Comparison of ENCODE assay signal across 16 cellular contexts in the genomic region with DNA sequence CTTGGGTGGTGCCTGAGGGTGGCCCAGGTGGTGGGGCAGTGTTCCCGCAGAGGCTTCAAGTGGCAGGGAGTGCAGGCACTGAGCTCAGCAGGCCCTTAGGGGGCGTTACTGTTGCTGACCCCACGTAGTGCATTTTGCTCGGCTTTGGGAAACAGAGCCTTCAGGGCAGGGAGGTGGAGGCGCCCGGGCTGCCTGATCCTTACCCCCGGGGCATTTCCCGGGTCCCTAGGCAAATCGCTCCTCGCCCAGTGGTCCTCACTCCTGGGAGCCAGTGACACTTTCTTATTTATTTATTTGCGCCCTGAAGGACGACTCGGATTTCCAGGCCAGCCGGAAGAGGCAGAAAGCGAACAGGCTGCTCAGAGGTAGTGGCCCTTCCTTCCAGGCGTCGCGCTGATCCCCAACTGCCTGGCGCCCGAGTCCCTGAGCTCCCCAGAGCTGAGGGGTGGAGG. TPM values are rescaled to one million over a fixed set of nuclear protein-coding genes. Genes with fewer than 3 reads are reported as not detected.
DNase-seq lines count a peak whose midpoint lies in the region; ATAC-seq and TF ChIP-seq lines count a peak whose summit lies in the region.
"Had no signal": no experiment of that assay in that cellular context is flagged by ENCODE, and none has a peak within 500 bp of the region (broad histone marks: within the 10 kb centered on the region; RNA-seq: fewer than 3 reads in every experiment).

No MANE protein-coding gene starts in this region.

- H2AK9ac ChIP-seq in IMR-90 (replicated peaks; ENCODE audit: low read depth, low read length, poor library complexity) = no peak overlapping the region

- peaks cover 32% of the 10 kb centered on the region for H3K4me1 Mint-ChIP-seq in activated CD4-positive, alpha-beta T cell treated with anti-CD3 and anti-CD28 coated beads for 36 hours
- H3K4me1 Mint-ChIP-seq in brain = peaks cover 39% of the 10 kb centered on the region

- 0% methylated on average over 2 of the region's 20 CpGs; no CpG with 5 or more reads in 1 of the 2 experiments for whole genome bisulfite sequencing in IMR-90 (ENCODE audit: extremely low coverage in 2 of 2, insufficient read length in 1 of 2), 2 experiments
- WGBS in thyroid gland, 2 donors = 7 to 9% methylated on average over 19 to 20 of the region's 20 CpGs

- no peak overlapping the region for H3K4ac ChIP-seq in IMR-90 (ENCODE audit: low read depth, low read length)

- H2BK20ac ChIP-seq in IMR-90 (ENCODE audit: low read depth, low read length) = no peak overlapping the region

- H3K36me3 ChIP-seq in IMR-90 (ENCODE audit: control insufficient read depth, insufficient read depth, low read length) = no peaks in the 10 kb centered on the region
- H3K36me3 ChIP-seq in thyroid gland = no peaks in the 10 kb centered on the region
- H3K36me3 ChIP-seq: sigmoid colon, upper lobe of right lung had no signal

- peaks cover 66% of the 10 kb centered on the region for H3K27me3 ChIP-seq in IMR-90 (ENCODE audit: control insufficient read depth, insufficient read depth, low read length)
- peaks cover 68% of the 10 kb centered on the region for H3K27me3 ChIP-seq in thyroid gland

- no peak overlapping the region for H3K56ac ChIP-seq in IMR-90 (ENCODE audit: extremely low read depth, insufficient read depth, low read length)

- H3K18ac ChIP-seq in IMR-90 (ENCODE audit: low read depth, low read length) = no peak overlapping the region

- H4K8ac ChIP-seq in IMR-90 (ENCODE audit: low read depth in 2 of 2, low read length in 2 of 2) = no peak overlapping the region

- H2AFZ ChIP-seq in IMR-90 (replicated peaks; ENCODE audit: low read length, poor library complexity) = peak overlapping the region; percentile 9

- no peak overlapping the region for H3K9ac ChIP-seq in IMR-90 (ENCODE audit: low read depth, low read length)

- in situ Hi-C loops in IMR-90 (cut with MboI; ENCODE audit: low sequenced_read_pairs) = no loop called here

- no peaks in the 10 kb centered on the region for H3K36me3 Mint-ChIP-seq in activated CD4-positive, alpha-beta T cell treated with anti-CD3 and anti-CD28 coated beads for 36 hours (ENCODE audit: low read depth)
- no peaks in the 10 kb centered on the region for H3K36me3 Mint-ChIP-seq in brain

- H3K9me3 ChIP-seq in IMR-90 (ENCODE audit: control insufficient read depth, insufficient read depth, low read length) (peaks cover 2% of the 10 kb centered on the region; the same call in 1 of the 2 replicates), thyroid gland (no peaks in the 10 kb centered on the region)
- H3K9me3 ChIP-seq: mucosa of descending colon, sigmoid colon, upper lobe of right lung had no signal

- H3K4me3 ChIP-seq in IMR-90 (ENCODE audit: insufficient read depth, low read depth, low read length) = no peak overlapping the region
- H3K4me3 ChIP-seq in thyroid gland (replicated peaks in 1 of 3) = no peak overlapping the region
- H3K4me3 ChIP-seq: mucosa of descending colon, sigmoid colon, upper lobe of right lung had no signal

- H2BK15ac ChIP-seq in IMR-90 (ENCODE audit: low read depth, low read length) = no peak overlapping the region

- no peaks in the 10 kb centered on the region for H3K9me1 ChIP-seq in IMR-90 (ENCODE audit: insufficient read depth, low read length)

- no peak overlapping the region for H3K4me3 Mint-ChIP-seq in activated CD4-positive, alpha-beta T cell treated with anti-CD3 and anti-CD28 coated beads for 36 hours
- H3K4me3 Mint-ChIP-seq in brain = peak overlapping the region in 3 of 5 experiments; percentile 25 to 88 (median 67)
- H3K4me3 Mint-ChIP-seq: dendritic cell treated with granulocyte-macrophage colony-stimulating factor and Interleukin-4, amounts not matched to agents 40 ng/mL and 50 ng/mL, for 4 days had no signal

- H3K4me2 ChIP-seq in IMR-90 (ENCODE audit: low read depth, low read length) = no peak overlapping the region

- ATAC-seq in activated CD4-positive, alpha-beta T cell treated with anti-CD3 and anti-CD28 coated beads for 36 hours = peak; percentile 36
- ATAC-seq in IMR-90 (ENCODE audit: low read depth) = no peak
- ATAC-seq in HG03175 (IDR thresholded peaks at IDR 0.05; ENCODE audit: unreplicated experiment) = no peak
- ATAC-seq: mucosa of descending colon, upper lobe of right lung had no signal

- H4K91ac ChIP-seq in IMR-90 (ENCODE audit: insufficient read depth, low read depth, low read length) = no peak overlapping the region

- no peaks in the 10 kb centered on the region for H3K79me1 ChIP-seq in IMR-90 (ENCODE audit: low read depth in 1 of 2, low read length in 2 of 2)

- H3K27ac ChIP-seq in IMR-90 (ENCODE audit: insufficient read depth, low read length) (no peak overlapping the region), thyroid gland (no peak overlapping the region)
- H3K27ac ChIP-seq: sigmoid colon, upper lobe of right lung had no signal

- no peak overlapping the region for H3K27ac Mint-ChIP-seq in activated CD4-positive, alpha-beta T cell treated with anti-CD3 and anti-CD28 coated beads for 36 hours
- no peak overlapping the region for H3K27ac Mint-ChIP-seq in brain
- H3K27ac Mint-ChIP-seq: dendritic cell treated with granulocyte-macrophage colony-stimulating factor and Interleukin-4, amounts not matched to agents 40 ng/mL and 50 ng/mL, for 4 days had no signal

- H3K4me1 ChIP-seq in IMR-90 (ENCODE audit: control insufficient read depth, insufficient read depth, low read length) (no peaks in the 10 kb centered on the region), thyroid gland (peaks cover 5 to 11% of the 10 kb centered on the region in 2 donors)

- no peak for TF ChIP-seq RAD21 in IMR-90 (IDR thresholded peaks at IDR 0.05; ENCODE audit: low read length)

- H3K27me3 Mint-ChIP-seq in activated CD4-positive, alpha-beta T cell treated with anti-CD3 and anti-CD28 coated beads for 36 hours = peaks cover 61% of the 10 kb centered on the region
- H3K27me3 Mint-ChIP-seq in brain = peaks cover 99% of the 10 kb centered on the region

- H4K5ac ChIP-seq in IMR-90 (ENCODE audit: low read depth, low read length) = no peak overlapping the region

- CTCF ChIA-PET in activated CD4-positive, alpha-beta T cell treated with anti-CD3 and anti-CD28 coated beads for 36 hours (lab: Charles Lee) = interaction anchor here (1.0 to 2.0 kb wide), 6 partner anchors 10 to 269 kb away, joined by 3 to 12 read pairs (median 3); partner anchors contain the start of gene FOXB1
- CTCF ChIA-PET in IMR-90 (lab: Yijun Ruan, JAX) = no interaction called here

- H4K20me1 ChIP-seq in IMR-90 (ENCODE audit: insufficient read depth, low read length) = no peaks in the 10 kb centered on the region

- H2BK120ac ChIP-seq in IMR-90 (ENCODE audit: low read depth, low read length) = no peak overlapping the region

- DNase-seq in activated CD4-positive, alpha-beta T cell treated with anti-CD3 and anti-CD28 coated beads for 36 hours = peak; percentile 45
- DNase-seq in activated CD4-positive, alpha-beta T cell treated with anti-CD3 and anti-CD28 coated beads, Interleukin-2, amount 50 U/mL, for 48 hours = no peak
- DNase-seq in IMR-90 (no peak), retina (peak; percentile 58), thyroid gland (no peak), hepatic stellate cell (ENCODE audit: low spot score) (no peak)
- DNase-seq: activated gamma-delta T cell treated with Interleukin-2 at 50 U/mL for 16 hours, mucosa of descending colon, NCI-H1436, sigmoid colon, upper lobe of right lung had no signal

- no peak overlapping the region for H2BK5ac ChIP-seq in IMR-90 (ENCODE audit: low read depth, low read length, poor library complexity, severe bottlenecking)

- intact Hi-C loops in activated CD4-positive, alpha-beta T cell treated with anti-CD3 and anti-CD28 coated beads for 36 hours (cut with DNase I, micrococcal nuclease) = loop anchor here in 1 of 2 experiments (2.0 kb wide), 1 partner anchor 15 kb away; no protein-coding TSS in a partner anchor
- intact Hi-C loops in IMR-90 (cut with micrococcal nuclease) = no loop called here
- intact Hi-C loops in thyroid gland (cut with DNase I) = no loop called here

- TF ChIP-seq CTCF in IMR-90 (conservative IDR thresholded peaks at IDR 0.05; ENCODE audit: low read depth, low read length) (no peak), brain (conservative IDR thresholded peaks at IDR 0.05) (peak in 1 of 2 experiments; percentile 37), thyroid gland (IDR thresholded peaks at IDR 0.05) (no peak)

- no peak overlapping the region for H2AK5ac ChIP-seq in IMR-90 (ENCODE audit: low read depth, low read length)

- H3K9me3 Mint-ChIP-seq in activated CD4-positive, alpha-beta T cell treated with anti-CD3 and anti-CD28 coated beads for 36 hours (ENCODE audit: low read depth) = no peaks in the 10 kb centered on the region
- peaks cover 0 to 2% (median 0%) of the 10 kb centered on the region in 5 experiments for H3K9me3 Mint-ChIP-seq in brain
- H3K9me3 Mint-ChIP-seq: dendritic cell treated with granulocyte-macrophage colony-stimulating factor and Interleukin-4, amounts not matched to agents 40 ng/mL and 50 ng/mL, for 4 days had no signal

- H3K14ac ChIP-seq in IMR-90 (replicated peaks; ENCODE audit: low read depth, low read length) = no peak overlapping the region

- POLR2A ChIA-PET in activated CD4-positive, alpha-beta T cell treated with anti-CD3 and anti-CD28 coated beads for 36 hours (lab: Charles Lee) = no interaction called here
- POLR2A ChIA-PET in IMR-90 (lab: Charles Lee; ENCODE audit: unreplicated experiment) = no interaction called here

- no peak overlapping the region for H3K23ac ChIP-seq in IMR-90 (ENCODE audit: low read depth, low read length)

- BruUV-seq in IMR-90 (replicated peaks; lab: Mats Ljungman, UMichigan) = no TSS peak

- TF ChIP-seq POLR2A in IMR-90 (IDR thresholded peaks at IDR 0.05; ENCODE audit: low read depth, low read length) (no peak), thyroid gland (IDR thresholded peaks at IDR 0.05) (no peak)

- dilution Hi-C loops in IMR-90 (cut with HindIII; ENCODE audit: low sequenced_read_pairs, unreplicated experiment) = no loop called here

TF ChIP-seq in IMR-90, 13 proteins besides CTCF, POLR2A, EP300 and RAD21 (continues in another document):
- no peak for TF ChIP-seq RFX5 (IDR thresholded peaks at IDR 0.05; ENCODE audit: low read depth, low read length)
- no peak for TF ChIP-seq CHD1 (IDR thresholded peaks at IDR 0.05; ENCODE audit: low read depth, low read length)
- TF ChIP-seq SMC3 (IDR thresholded peaks at IDR 0.05; ENCODE audit: low read depth, low read length) = no peak
- no peak for TF ChIP-seq NFE2L2 (IDR thresholded peaks at IDR 0.05; ENCODE audit: low read depth, low read length)
- no peak for TF ChIP-seq RCOR1 (IDR thresholded peaks at IDR 0.05; ENCODE audit: insufficient replicate concordance, low read length)
- TF ChIP-seq MAZ (IDR thresholded peaks at IDR 0.05; ENCODE audit: borderline replicate concordance, low read depth, low read length) = no peak
- no peak for TF ChIP-seq MXI1 (IDR thresholded peaks at IDR 0.05; ENCODE audit: borderline replicate concordance, low read depth, low read length)

RNA-seq across cellular contexts. Expression of gene FOXB1, which starts 10.1 kb away (rescaled TPM):
- under 1 TPM; 0.53 to 0.56 TPM for total RNA-seq in activated CD4-positive, alpha-beta T cell treated with anti-CD3 and anti-CD28 coated beads for 36 hours
- total RNA-seq in IMR-90 (2012; rRNA removed) (not detected in 2 replicates), thyroid gland (not detected)
- polyA plus RNA-seq in IMR-90 (2012; rRNA removed) (not detected in 2 replicates), brain (ENCODE audit: insufficient read depth, low read depth, low replicate concordance) (1.9 TPM)
- not detected in 2 replicates for polyA plus RNA-seq in IMR-90 (2012; cell fraction: cytosol; rRNA removed)
- polyA plus RNA-seq in IMR-90 (2012; cell fraction: nucleus; rRNA removed; ENCODE audit: low replicate concordance) = 0.02 TPM in 1 of 2 replicates, not detected in the other
- total RNA-seq: frontal cortex, mucosa of descending colon, sigmoid colon, upper lobe of right lung had no signal
- polyA plus RNA-seq: AG04450 had no signal

Comparison
In these comparisons a context has a peak if more than half of its experiments do, and no peak if none do; other contexts are left out.
1. DNase-seq: peak in activated CD4-positive, alpha-beta T cell treated with anti-CD3 and anti-CD28 coated beads for 36 hours (single experiment) and retina (single experiment); none in activated CD4-positive, alpha-beta T cell treated with anti-CD3 and anti-CD28 coated beads, Interleukin-2, amount 50 U/mL, for 48 hours (0 of 2), IMR-90 (single experiment), thyroid gland (0 of 2) and hepatic stellate cell (single experiment).